In genomic region chr2:140376686-140377085, GRCh38 we compare ENCODE assay signal across 21 cellular contexts.
A peak's percentile ranks its signal among the peaks of the same experiment; 100 is the strongest.
DNase-seq lines count a peak whose midpoint lies in the region; ATAC-seq lines count a peak whose summit lies in the region.
"Had no signal": no experiment of that assay in that cellular context is flagged by ENCODE, and none has a peak within 500 bp of the region (broad histone marks: within the 10 kb centered on the region; RNA-seq: fewer than 3 reads in every experiment).

No MANE protein-coding gene starts in this region.

- DNase-seq in COLO829 (ENCODE audit: low spot score) (peak; percentile 8), SJCRH30 (peak; percentile 86 to 90), ecto neural progenitor cell (ENCODE audit: low spot score) (peak; percentile 46), mesendoderm (peak; percentile 82), NOMO-1 (lab: John Stamatoyannopoulos, UW; ENCODE audit: unreplicated experiment in 2 of 2) (no peak), NOMO-1 treated with DMSO at 0.1 percent for 48 hours (lab: John Stamatoyannopoulos, UW; ENCODE audit: unreplicated experiment) (no peak)
- DNase-seq in central memory CD4-positive, alpha-beta T cell, result no peak
- DNase-seq: 8988T; BE2C; CD4-positive, alpha-beta T cell; DMS79 treated with DMSO at 0.1 percent for 48 hours; GDM1; HFFc6; NCI-H1417; NCI-H2029; NCI-H2171; NCI-H446 treated with DMSO at 0.1 percent for 48 hours; NK-92 treated with Interleukin-12 subunit alpha and Interleukin-12 subunit beta, amount 100 ng/mL, for 24 hours; PC-3 had no signal

- no peaks in the 10 kb centered on the region for H3K36me3 ChIP-seq in SJCRH30
- H3K36me3 ChIP-seq in mesendoderm (ENCODE audit: control insufficient read depth, insufficient read depth, low read length), result no peaks in the 10 kb centered on the region
- H3K36me3 ChIP-seq: BE2C had no signal

- H3K18ac ChIP-seq in mesendoderm (ENCODE audit: low read length), result no peak overlapping the region

- no peak overlapping the region for H2AK5ac ChIP-seq in mesendoderm (ENCODE audit: low read length)

- no peak overlapping the region for H4K5ac ChIP-seq in mesendoderm (ENCODE audit: low read length)

- no peak overlapping the region for H2BK120ac ChIP-seq in mesendoderm (ENCODE audit: low read depth, low read length)

- no peak overlapping the region for H2BK5ac ChIP-seq in mesendoderm (ENCODE audit: low read length)

- peaks cover 6% of the 10 kb centered on the region for H3K4me1 ChIP-seq in SJCRH30
- H3K4me1 ChIP-seq in mesendoderm (ENCODE audit: control insufficient read depth, low read depth, low read length), result no peaks in the 10 kb centered on the region
- H3K4me1 ChIP-seq: BE2C had no signal

- H3K56ac ChIP-seq in mesendoderm (ENCODE audit: low read length), result no peak overlapping the region

- H2BK15ac ChIP-seq in mesendoderm (replicated peaks; ENCODE audit: low read depth), result no peak overlapping the region

- no peak overlapping the region for H3K23ac ChIP-seq in mesendoderm (ENCODE audit: low read length)

- H3K4ac ChIP-seq in mesendoderm (ENCODE audit: low read depth, low read length), result no peak overlapping the region

- H3K79me1 ChIP-seq in mesendoderm (ENCODE audit: low read length), result no peaks in the 10 kb centered on the region

- no peak overlapping the region for H3K9ac ChIP-seq in mesendoderm (ENCODE audit: low read length)

- H4K8ac ChIP-seq in mesendoderm (ENCODE audit: low read depth, low read length), result no peak overlapping the region

- H3K27ac ChIP-seq in SJCRH30 (peak overlapping the region; percentile 91), mesendoderm (ENCODE audit: low read depth, low read length) (peak overlapping the region; percentile 41)

- H3K79me2 ChIP-seq in mesendoderm (ENCODE audit: control insufficient read depth, insufficient read depth, low read length), result no peaks in the 10 kb centered on the region

- H3K4me3 ChIP-seq in SJCRH30, result peak overlapping the region; percentile 51
- no peak overlapping the region for H3K4me3 ChIP-seq in mesendoderm (ENCODE audit: low read length)
- H3K4me3 ChIP-seq: GM12878 had no signal

- WGBS in mesendoderm (ENCODE audit: extremely low coverage, insufficient coverage, low lambda C conversion rate), result no CpG with 5 or more reads among the region's 5 CpGs

- H3K27me3 ChIP-seq in SJCRH30, result no peaks in the 10 kb centered on the region
- no peaks in the 10 kb centered on the region for H3K27me3 ChIP-seq in mesendoderm (ENCODE audit: insufficient read depth, low read length, poor library complexity)
- H3K27me3 ChIP-seq: BE2C had no signal

- H3K9me3 ChIP-seq in SJCRH30 (replicated peaks), result no peaks in the 10 kb centered on the region
- H3K9me3 ChIP-seq: BE2C had no signal

- ATAC-seq in HG03097 (IDR thresholded peaks at IDR 0.05; ENCODE audit: low FRiP score, unreplicated experiment), result no peak
- ATAC-seq: GM12878 had no signal

- no peak overlapping the region for H3K4me2 ChIP-seq in mesendoderm (ENCODE audit: low read length)

Comparison
In these comparisons a context has a peak if more than half of its experiments do, and no peak if none do; other contexts are left out.
1. DNase-seq: peak in COLO829 (single experiment), SJCRH30 (2 of 2), ecto neural progenitor cell (single experiment) and mesendoderm (single experiment); none in NOMO-1 (0 of 2), NOMO-1 treated with DMSO at 0.1 percent for 48 hours (single experiment) and central memory CD4-positive, alpha-beta T cell (single experiment).